ENCODE assay signal across 1 cellular context in the genomic region with DNA sequence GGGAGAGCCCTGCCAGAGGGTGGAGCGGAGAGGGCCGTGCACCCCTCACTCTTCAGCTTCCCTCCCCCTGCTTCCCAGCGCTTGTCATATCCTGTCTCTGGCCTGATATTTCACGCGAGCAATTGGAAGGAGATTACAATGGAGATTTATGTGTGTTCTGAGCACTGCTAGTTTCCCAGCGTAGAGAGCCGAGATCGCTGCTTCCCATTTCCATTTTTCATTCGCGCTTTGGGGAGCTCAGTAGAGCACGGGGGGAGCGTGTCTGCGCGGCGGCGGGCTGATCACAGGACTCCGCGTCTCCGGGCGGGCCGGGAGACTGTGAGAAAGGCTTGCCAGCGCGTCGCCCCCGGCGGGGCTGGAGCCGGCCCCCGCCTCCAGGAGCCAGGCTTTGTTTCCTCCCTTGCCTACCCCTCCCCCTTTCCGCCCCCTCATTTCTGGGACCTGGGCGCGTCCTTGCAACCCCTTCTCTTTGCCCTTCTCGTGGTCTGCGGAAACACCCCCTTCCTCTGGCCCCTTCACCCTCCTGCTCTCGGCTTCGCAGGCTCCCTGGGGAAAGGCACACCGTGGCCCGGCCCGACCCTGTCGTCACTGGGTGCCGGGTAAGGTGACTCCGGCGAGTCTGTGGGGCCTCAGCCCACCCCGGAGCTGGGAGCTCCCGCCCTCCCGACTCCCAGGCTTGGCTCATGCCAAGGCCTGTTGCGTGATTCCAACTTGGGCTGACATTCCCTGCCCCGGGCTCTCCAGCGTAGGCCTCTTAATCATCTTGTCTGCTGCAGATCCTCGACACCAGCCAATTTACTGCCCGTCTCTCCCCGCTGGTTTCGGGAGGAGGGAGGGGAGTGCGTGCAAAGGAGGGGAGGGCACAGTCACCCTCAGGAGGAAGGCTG.
TF ChIP-seq lines count a peak whose summit lies in the region.

No MANE protein-coding gene starts in this region.

TF ChIP-seq in GM12878, 131 proteins besides CTCF, POLR2A, EP300 and RAD21:
- TF ChIP-seq, protein P1, sequence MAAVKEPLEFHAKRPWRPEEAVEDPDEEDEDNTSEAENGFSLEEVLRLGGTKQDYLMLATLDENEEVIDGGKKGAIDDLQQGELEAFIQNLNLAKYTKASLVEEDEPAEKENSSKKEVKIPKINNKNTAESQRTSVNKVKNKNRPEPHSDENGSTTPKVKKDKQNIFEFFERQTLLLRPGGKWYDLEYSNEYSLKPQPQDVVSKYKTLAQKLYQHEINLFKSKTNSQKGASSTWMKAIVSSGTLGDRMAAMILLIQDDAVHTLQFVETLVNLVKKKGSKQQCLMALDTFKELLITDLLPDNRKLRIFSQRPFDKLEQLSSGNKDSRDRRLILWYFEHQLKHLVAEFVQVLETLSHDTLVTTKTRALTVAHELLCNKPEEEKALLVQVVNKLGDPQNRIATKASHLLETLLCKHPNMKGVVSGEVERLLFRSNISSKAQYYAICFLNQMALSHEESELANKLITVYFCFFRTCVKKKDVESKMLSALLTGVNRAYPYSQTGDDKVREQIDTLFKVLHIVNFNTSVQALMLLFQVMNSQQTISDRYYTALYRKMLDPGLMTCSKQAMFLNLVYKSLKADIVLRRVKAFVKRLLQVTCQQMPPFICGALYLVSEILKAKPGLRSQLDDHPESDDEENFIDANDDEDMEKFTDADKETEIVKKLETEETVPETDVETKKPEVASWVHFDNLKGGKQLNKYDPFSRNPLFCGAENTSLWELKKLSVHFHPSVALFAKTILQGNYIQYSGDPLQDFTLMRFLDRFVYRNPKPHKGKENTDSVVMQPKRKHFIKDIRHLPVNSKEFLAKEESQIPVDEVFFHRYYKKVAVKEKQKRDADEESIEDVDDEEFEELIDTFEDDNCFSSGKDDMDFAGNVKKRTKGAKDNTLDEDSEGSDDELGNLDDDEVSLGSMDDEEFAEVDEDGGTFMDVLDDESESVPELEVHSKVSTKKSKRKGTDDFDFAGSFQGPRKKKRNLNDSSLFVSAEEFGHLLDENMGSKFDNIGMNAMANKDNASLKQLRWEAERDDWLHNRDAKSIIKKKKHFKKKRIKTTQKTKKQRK (IDR thresholded peaks at IDR 0.05; ENCODE audit: low read depth, low read length) = no peak
- TF ChIP-seq BRCA1 (IDR thresholded peaks at IDR 0.05; ENCODE audit: low read depth, low read length) = no peak
- no peak for TF ChIP-seq MTA2 (IDR thresholded peaks at IDR 0.05; ENCODE audit: low read depth)
